In genomic region chr14:58966991-58967390, GRCh38 we compare ENCODE assay signal across 1 cellular context.
TF ChIP-seq lines count a peak whose summit lies in the region.

No MANE protein-coding gene starts in this region.

TF ChIP-seq in GM12878, 131 proteins besides CTCF, POLR2A, EP300 and RAD21 (continued from another document):
- TF ChIP-seq, protein P1, sequence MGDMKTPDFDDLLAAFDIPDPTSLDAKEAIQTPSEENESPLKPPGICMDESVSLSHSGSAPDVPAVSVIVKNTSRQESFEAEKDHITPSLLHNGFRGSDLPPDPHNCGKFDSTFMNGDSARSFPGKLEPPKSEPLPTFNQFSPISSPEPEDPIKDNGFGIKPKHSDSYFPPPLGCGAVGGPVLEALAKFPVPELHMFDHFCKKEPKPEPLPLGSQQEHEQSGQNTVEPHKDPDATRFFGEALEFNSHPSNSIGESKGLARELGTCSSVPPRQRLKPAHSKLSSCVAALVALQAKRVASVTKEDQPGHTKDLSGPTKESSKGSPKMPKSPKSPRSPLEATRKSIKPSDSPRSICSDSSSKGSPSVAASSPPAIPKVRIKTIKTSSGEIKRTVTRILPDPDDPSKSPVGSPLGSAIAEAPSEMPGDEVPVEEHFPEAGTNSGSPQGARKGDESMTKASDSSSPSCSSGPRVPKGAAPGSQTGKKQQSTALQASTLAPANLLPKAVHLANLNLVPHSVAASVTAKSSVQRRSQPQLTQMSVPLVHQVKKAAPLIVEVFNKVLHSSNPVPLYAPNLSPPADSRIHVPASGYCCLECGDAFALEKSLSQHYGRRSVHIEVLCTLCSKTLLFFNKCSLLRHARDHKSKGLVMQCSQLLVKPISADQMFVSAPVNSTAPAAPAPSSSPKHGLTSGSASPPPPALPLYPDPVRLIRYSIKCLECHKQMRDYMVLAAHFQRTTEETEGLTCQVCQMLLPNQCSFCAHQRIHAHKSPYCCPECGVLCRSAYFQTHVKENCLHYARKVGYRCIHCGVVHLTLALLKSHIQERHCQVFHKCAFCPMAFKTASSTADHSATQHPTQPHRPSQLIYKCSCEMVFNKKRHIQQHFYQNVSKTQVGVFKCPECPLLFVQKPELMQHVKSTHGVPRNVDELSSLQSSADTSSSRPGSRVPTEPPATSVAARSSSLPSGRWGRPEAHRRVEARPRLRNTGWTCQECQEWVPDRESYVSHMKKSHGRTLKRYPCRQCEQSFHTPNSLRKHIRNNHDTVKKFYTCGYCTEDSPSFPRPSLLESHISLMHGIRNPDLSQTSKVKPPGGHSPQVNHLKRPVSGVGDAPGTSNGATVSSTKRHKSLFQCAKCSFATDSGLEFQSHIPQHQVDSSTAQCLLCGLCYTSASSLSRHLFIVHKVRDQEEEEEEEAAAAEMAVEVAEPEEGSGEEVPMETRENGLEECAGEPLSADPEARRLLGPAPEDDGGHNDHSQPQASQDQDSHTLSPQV (IDR thresholded peaks at IDR 0.05): peak; percentile 85
- TF ChIP-seq NFXL1 (IDR thresholded peaks at IDR 0.05; ENCODE audit: borderline replicate concordance): no peak
- no peak for TF ChIP-seq MTA2 (IDR thresholded peaks at IDR 0.05; ENCODE audit: low read depth)
- no peak for TF ChIP-seq IKZF1 (conservative IDR thresholded peaks at IDR 0.05)
- TF ChIP-seq CHD1 (IDR thresholded peaks at IDR 0.05; ENCODE audit: low read depth, low read length): no peak
